ENCODE assay signal across 1 cellular context in the genomic region with DNA sequence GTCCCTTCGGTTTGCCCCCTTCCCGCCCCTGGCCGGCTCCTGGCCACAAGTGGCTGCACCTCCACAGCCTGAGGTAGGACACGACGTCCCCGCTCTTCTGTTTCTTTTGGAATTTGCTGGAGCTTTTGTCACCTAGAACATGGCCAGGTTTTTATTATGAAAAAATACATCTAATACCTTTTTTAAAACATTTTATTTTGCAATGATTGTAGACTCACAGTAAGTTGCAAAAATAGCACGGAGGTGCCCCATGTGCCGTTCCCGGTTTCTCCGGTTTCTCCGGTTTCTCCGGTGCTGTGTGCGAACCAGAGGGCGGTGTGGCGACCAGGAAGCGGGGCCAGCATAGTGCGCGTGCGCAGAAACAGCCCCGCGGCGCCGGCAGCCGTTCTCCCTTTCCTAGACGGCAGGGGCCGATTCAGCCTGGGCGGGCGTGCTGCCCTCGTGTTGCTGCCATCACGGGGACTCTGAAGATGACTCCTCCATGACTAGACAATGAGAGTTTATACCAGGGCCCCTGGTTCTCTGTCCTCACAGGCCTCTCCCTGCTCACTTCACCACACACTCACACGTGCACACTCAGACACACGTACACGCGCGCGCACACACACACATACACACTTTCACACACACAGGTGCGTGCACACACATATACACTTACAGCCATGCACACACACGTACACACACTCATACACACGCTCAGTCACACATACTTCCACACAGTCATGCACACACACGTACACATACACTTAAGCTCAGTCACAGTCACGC.
TF ChIP-seq lines count a peak whose summit lies in the region.

No MANE protein-coding gene starts in this region.

TF ChIP-seq in WTC11, 78 proteins besides CTCF, POLR2A, EP300 and RAD21 (continued from another document):
- TF ChIP-seq, protein P1, sequence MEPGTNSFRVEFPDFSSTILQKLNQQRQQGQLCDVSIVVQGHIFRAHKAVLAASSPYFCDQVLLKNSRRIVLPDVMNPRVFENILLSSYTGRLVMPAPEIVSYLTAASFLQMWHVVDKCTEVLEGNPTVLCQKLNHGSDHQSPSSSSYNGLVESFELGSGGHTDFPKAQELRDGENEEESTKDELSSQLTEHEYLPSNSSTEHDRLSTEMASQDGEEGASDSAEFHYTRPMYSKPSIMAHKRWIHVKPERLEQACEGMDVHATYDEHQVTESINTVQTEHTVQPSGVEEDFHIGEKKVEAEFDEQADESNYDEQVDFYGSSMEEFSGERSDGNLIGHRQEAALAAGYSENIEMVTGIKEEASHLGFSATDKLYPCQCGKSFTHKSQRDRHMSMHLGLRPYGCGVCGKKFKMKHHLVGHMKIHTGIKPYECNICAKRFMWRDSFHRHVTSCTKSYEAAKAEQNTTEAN (CRISPR knock-in tag; IDR thresholded peaks at IDR 0.05), result peak; percentile 88
TF ChIP-seq in WTC11: peak in this region for 5.
